Comparison of ENCODE assay signal across 15 cellular contexts in the genomic region with DNA sequence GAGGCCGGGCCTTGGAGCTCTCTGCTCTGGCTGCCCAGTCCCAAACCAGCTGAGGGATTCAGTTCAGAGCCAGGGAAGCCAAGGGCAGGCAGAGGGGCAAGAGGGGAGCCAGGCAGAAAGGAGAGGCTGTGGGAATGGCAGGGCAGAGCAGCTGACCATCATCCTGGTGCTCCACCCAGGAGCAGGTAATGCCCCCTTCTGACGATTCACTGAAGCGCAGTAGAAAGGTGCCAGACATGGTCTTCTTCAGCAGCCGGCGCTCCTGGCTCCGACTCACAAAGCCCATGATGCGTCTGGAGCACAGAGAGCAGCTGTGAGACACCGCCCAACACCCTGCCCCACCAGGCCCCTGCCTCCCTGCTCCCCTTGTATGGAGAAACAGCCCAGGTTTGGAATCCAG. TPM values are rescaled to one million over a fixed set of nuclear protein-coding genes. Genes with fewer than 3 reads are reported as not detected.
DNase-seq lines count a peak whose midpoint lies in the region; ATAC-seq and TF ChIP-seq lines count a peak whose summit lies in the region.
"Had no signal": no experiment of that assay in that cellular context is flagged by ENCODE, and none has a peak within 500 bp of the region (broad histone marks: within the 10 kb centered on the region; RNA-seq: fewer than 3 reads in every experiment).

No MANE protein-coding gene starts in this region.

- H3K79me2 ChIP-seq in mammary epithelial cell (ENCODE audit: insufficient read depth, low read length) = no peaks in the 10 kb centered on the region

- H3K27ac ChIP-seq in mammary epithelial cell (ENCODE audit: insufficient read depth, low read depth, low read length) = no peak overlapping the region

- peak; percentile 46 for ATAC-seq in SK-N-SH treated with all-trans-retinoic acid at 6 μM for 48 hours
- no peak for ATAC-seq in naive thymus-derived CD8-positive, alpha-beta T cell

- no peak overlapping the region for H3K4me3 Mint-ChIP-seq in CD14-positive monocyte
- no peak overlapping the region for H3K4me3 Mint-ChIP-seq in naive thymus-derived CD8-positive, alpha-beta T cell
- H3K4me3 Mint-ChIP-seq: immature natural killer cell had no signal

- no peaks in the 10 kb centered on the region for H4K20me1 ChIP-seq in mammary epithelial cell (ENCODE audit: insufficient read depth, low read length)

- in situ Hi-C loops in mammary epithelial cell (cut with MboI; ENCODE audit: low sequenced_read_pairs in 2 of 2) = no loop called here

- CTCF ChIA-PET in mammary epithelial cell (lab: Charles Lee; ENCODE audit: low non-redundant PET) = no interaction called here

- BruUV-seq in mammary epithelial cell (replicated peaks; lab: Mats Ljungman, UMichigan) = no TSS peak

- H3K9me3 ChIP-seq in mammary epithelial cell (replicated peaks; ENCODE audit: insufficient read depth, low read length) = no peaks in the 10 kb centered on the region

- no peak overlapping the region for H3K4me3 ChIP-seq in foreskin fibroblast (ENCODE audit: low read depth in 1 of 2, low read length in 2 of 2)
- no peak overlapping the region for H3K4me3 ChIP-seq in mammary epithelial cell (replicated peaks in 1 of 3; ENCODE audit: insufficient read depth in 1 of 3, low read depth in 2 of 3, low read length in 3 of 3)

- H3K4me1 ChIP-seq in mammary epithelial cell (ENCODE audit: insufficient read depth, low read length) = no peaks in the 10 kb centered on the region

- no peaks in the 10 kb centered on the region for H3K9me3 Mint-ChIP-seq in CD14-positive monocyte
- no peaks in the 10 kb centered on the region for H3K9me3 Mint-ChIP-seq in naive thymus-derived CD8-positive, alpha-beta T cell
- H3K9me3 Mint-ChIP-seq: immature natural killer cell had no signal

- DNase-seq in CD14-positive monocyte (ENCODE audit: low spot score) (no peak), iris pigment epithelial cell (ENCODE audit: low read depth) (peak; percentile 12), foreskin fibroblast (no peak), globus pallidus (ENCODE audit: low spot score) (no peak), mammary epithelial cell (no peak)
- DNase-seq in naive thymus-derived CD8-positive, alpha-beta T cell = no peak
- DNase-seq: DMS 273 treated with DMSO at 0.1 percent for 48 hours, immature natural killer cell, NCI-H510A treated with DMSO at 0.1 percent for 48 hours, occipital lobe had no signal

- no peak overlapping the region for H3K4me2 ChIP-seq in mammary epithelial cell (ENCODE audit: insufficient read depth, low read depth, low read length)

- peaks cover 29% of the 10 kb centered on the region for H3K36me3 ChIP-seq in mammary epithelial cell (ENCODE audit: insufficient read depth, low read length)

- intact Hi-C loops in CD14-positive monocyte (cut with micrococcal nuclease) (no loop called here), mammary epithelial cell (cut with micrococcal nuclease) (no loop called here)

- POLR2A ChIA-PET in naive thymus-derived CD8-positive, alpha-beta T cell (lab: Charles Lee) = interaction anchor here (4.0 kb wide), 1 partner anchor 12 kb away, joined by 44 read pairs; a partner anchor contains a TSS

- WGBS in mammary epithelial cell (ENCODE audit: low coverage, missing lambda C conversion rate) = 81% methylated on average over 8 of the region's 8 CpGs

- no peak overlapping the region for H3K9ac ChIP-seq in mammary epithelial cell (ENCODE audit: insufficient read depth, low read length)

- no peak overlapping the region for H2AFZ ChIP-seq in mammary epithelial cell (ENCODE audit: low read depth, low read length)

- TF ChIP-seq CTCF in CD14-positive monocyte (IDR thresholded peaks at IDR 0.05) (no peak), GM12872 (IDR thresholded peaks at IDR 0.05; ENCODE audit: insufficient read depth, low read depth, low read length) (peak; percentile 41; the same call in 2 of the 3 replicates), foreskin fibroblast (IDR thresholded peaks at IDR 0.05; ENCODE audit: low read depth, low read length) (no peak), mammary epithelial cell (conservative IDR thresholded peaks at IDR 0.05 in 1 of 2, IDR thresholded peaks at IDR 0.05 in 1 of 2; ENCODE audit: extremely low read depth in 1 of 2, insufficient read depth in 1 of 2, low read depth in 1 of 2, low read length in 2 of 2) (peak in 1 of 2 donors; percentile 14)

- peak overlapping the region in 5 of 7 donors; percentile 7 to 87 (median 51) for H3K27ac Mint-ChIP-seq in CD14-positive monocyte
- H3K27ac Mint-ChIP-seq in naive thymus-derived CD8-positive, alpha-beta T cell = peak overlapping the region in 5 of 10 donors; percentile 19 to 85 (median 71)

- H3K27me3 ChIP-seq in mammary epithelial cell (ENCODE audit: insufficient read depth, low read length) = no peaks in the 10 kb centered on the region

- H3K4me1 Mint-ChIP-seq in CD14-positive monocyte = no peaks in the 10 kb centered on the region
- H3K4me1 Mint-ChIP-seq in naive thymus-derived CD8-positive, alpha-beta T cell = peaks cover 0 to 2% (median under 1%) of the 10 kb centered on the region in 4 donors
- H3K4me1 Mint-ChIP-seq: immature natural killer cell had no signal

- dilution Hi-C loops in mammary epithelial cell (cut with HindIII; ENCODE audit: low sequenced_read_pairs) = loop anchor here (10.0 kb wide), 1 partner anchor 58 kb away; no protein-coding TSS in a partner anchor

- H3K36me3 Mint-ChIP-seq in CD14-positive monocyte = peaks cover 85 to 100% of the 10 kb centered on the region in 2 donors
- peaks cover 12 to 81% (median 35%) of the 10 kb centered on the region in 3 donors for H3K36me3 Mint-ChIP-seq in naive thymus-derived CD8-positive, alpha-beta T cell

- H3K27me3 Mint-ChIP-seq in CD14-positive monocyte (ENCODE audit: low read depth in 3 of 3) = no peaks in the 10 kb centered on the region
- no peaks in the 10 kb centered on the region for H3K27me3 Mint-ChIP-seq in naive thymus-derived CD8-positive, alpha-beta T cell

TF ChIP-seq in SK-N-SH treated with all-trans-retinoic acid at 6 μM for 48 hours, 23 proteins besides CTCF, POLR2A, EP300 and RAD21 (continues in another document):
- TF ChIP-seq ZFP3 (CRISPR knock-in tag; IDR thresholded peaks at IDR 0.05) (no peak), ZC3H10 (CRISPR knock-in tag; IDR thresholded peaks at IDR 0.05) (no peak), OSR1 (CRISPR knock-in tag; IDR thresholded peaks at IDR 0.05) (no peak)
- TF ChIP-seq, protein P1, sequence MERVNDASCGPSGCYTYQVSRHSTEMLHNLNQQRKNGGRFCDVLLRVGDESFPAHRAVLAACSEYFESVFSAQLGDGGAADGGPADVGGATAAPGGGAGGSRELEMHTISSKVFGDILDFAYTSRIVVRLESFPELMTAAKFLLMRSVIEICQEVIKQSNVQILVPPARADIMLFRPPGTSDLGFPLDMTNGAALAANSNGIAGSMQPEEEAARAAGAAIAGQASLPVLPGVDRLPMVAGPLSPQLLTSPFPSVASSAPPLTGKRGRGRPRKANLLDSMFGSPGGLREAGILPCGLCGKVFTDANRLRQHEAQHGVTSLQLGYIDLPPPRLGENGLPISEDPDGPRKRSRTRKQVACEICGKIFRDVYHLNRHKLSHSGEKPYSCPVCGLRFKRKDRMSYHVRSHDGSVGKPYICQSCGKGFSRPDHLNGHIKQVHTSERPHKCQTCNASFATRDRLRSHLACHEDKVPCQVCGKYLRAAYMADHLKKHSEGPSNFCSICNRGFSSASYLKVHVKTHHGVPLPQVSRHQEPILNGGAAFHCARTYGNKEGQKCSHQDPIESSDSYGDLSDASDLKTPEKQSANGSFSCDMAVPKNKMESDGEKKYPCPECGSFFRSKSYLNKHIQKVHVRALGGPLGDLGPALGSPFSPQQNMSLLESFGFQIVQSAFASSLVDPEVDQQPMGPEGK (CRISPR knock-in tag; IDR thresholded peaks at IDR 0.05; ENCODE audit: borderline replicate concordance) = no peak

RNA-seq across cellular contexts. Expression of a gene that starts 8.0 kb away (rescaled TPM):
- polyA plus RNA-seq in CD14-positive monocyte = 1 to 10 TPM; 1.0 to 1.6 TPM
- 10 to 100 TPM; 32.4 to 35.3 TPM for total RNA-seq in naive thymus-derived CD8-positive, alpha-beta T cell
- polyA plus RNA-seq in naive thymus-derived CD8-positive, alpha-beta T cell = 10 to 100 TPM; 12.3 to 16.6 (median 16.2) TPM
- total RNA-seq in mammary epithelial cell = 1 to 10 TPM in 1 of 2 donors, under 1 TPM in 1; 0.50 to 1.3 TPM
- polyA plus RNA-seq in mammary epithelial cell = 1.1 TPM
- not detected for polyA minus RNA-seq in mammary epithelial cell
- total RNA-seq: occipital lobe had no signal

RNA-seq across cellular contexts. Expression of a gene that starts 12.9 kb away (rescaled TPM):
- polyA plus RNA-seq in CD14-positive monocyte = 10 to 100 TPM in 1 of 2 donors, 1 to 10 TPM in 1; 8.8 to 16.0 TPM
- 100 to 1,000 TPM; 210 to 216 TPM for total RNA-seq in naive thymus-derived CD8-positive, alpha-beta T cell
- 10 to 100 TPM; 10.5 to 11.9 (median 11.0) TPM for polyA plus RNA-seq in naive thymus-derived CD8-positive, alpha-beta T cell
- total RNA-seq in mammary epithelial cell = 10 to 100 TPM; 21.0 to 50.8 TPM
- 18.3 TPM for polyA plus RNA-seq in mammary epithelial cell
- 11.8 TPM for polyA minus RNA-seq in mammary epithelial cell

RNA-seq across cellular contexts. Expression of a gene that starts 13.2 kb away (rescaled TPM):
- polyA plus RNA-seq in CD14-positive monocyte (100 to 1,000 TPM; 109 to 142 TPM), mammary epithelial cell (32.4 TPM)
- 100 to 1,000 TPM; 161 to 165 TPM for total RNA-seq in naive thymus-derived CD8-positive, alpha-beta T cell
- 10 to 100 TPM; 61.7 to 68.1 (median 64.5) TPM for polyA plus RNA-seq in naive thymus-derived CD8-positive, alpha-beta T cell
- 100 to 1,000 TPM in 1 of 2 donors, 10 to 100 TPM in 1; 93.1 to 231 TPM for total RNA-seq in mammary epithelial cell
- 50.0 TPM for polyA minus RNA-seq in mammary epithelial cell

RNA-seq across cellular contexts. Expression of a gene that starts 16.0 kb away (rescaled TPM):
- not detected for polyA plus RNA-seq in CD14-positive monocyte
- total RNA-seq in naive thymus-derived CD8-positive, alpha-beta T cell = not detected
- not detected for polyA plus RNA-seq in naive thymus-derived CD8-positive, alpha-beta T cell
- total RNA-seq in mammary epithelial cell = not detected
- polyA plus RNA-seq in mammary epithelial cell = not detected
- not detected for polyA minus RNA-seq in mammary epithelial cell
- total RNA-seq: astrocyte, epithelial cell of proximal tubule, occipital lobe, subcutaneous adipose tissue had no signal
- polyA plus RNA-seq: immature natural killer cell had no signal

RNA-seq across cellular contexts. Expression of a gene that starts 30.9 kb away (rescaled TPM):
- polyA plus RNA-seq in CD14-positive monocyte = 100 to 1,000 TPM; 121 to 122 TPM
- total RNA-seq in naive thymus-derived CD8-positive, alpha-beta T cell = 10 to 100 TPM; 79.9 to 85.6 TPM
- polyA plus RNA-seq in naive thymus-derived CD8-positive, alpha-beta T cell = 100 to 1,000 TPM; 173 to 196 (median 179) TPM
- total RNA-seq in mammary epithelial cell = 100 to 1,000 TPM in 1 of 2 donors, 10 to 100 TPM in 1; 49.3 to 114 TPM
- 108 TPM for polyA plus RNA-seq in mammary epithelial cell
- polyA minus RNA-seq in mammary epithelial cell = 106 TPM
